ENCODE assay signal across 17 cellular contexts in genomic region chr2:16032282-16033031, GRCh38.
"Had no signal": no experiment of that assay in that cellular context is flagged by ENCODE, and none has a peak within 500 bp of the region (broad histone marks: within the 10 kb centered on the region; RNA-seq: fewer than 3 reads in every experiment).

No MANE protein-coding gene starts in this region.

- H3K27ac Mint-ChIP-seq: mesothelial cell of epicardium had no signal

- H3K36me3 ChIP-seq: esophagus muscularis mucosa, gastroesophageal sphincter, heart right ventricle, left lung, lower lobe of right lung had no signal

- H3K9me3 ChIP-seq: esophagus muscularis mucosa, gastroesophageal sphincter, heart right ventricle, left lung, lower lobe of right lung had no signal

- H3K27me3 ChIP-seq: foreskin keratinocyte, gastroesophageal sphincter, left lung had no signal

- H3K4me1 ChIP-seq: esophagus muscularis mucosa, foreskin keratinocyte, gastroesophageal sphincter, heart right ventricle had no signal

- H3K36me3 Mint-ChIP-seq: mesothelial cell of epicardium had no signal

- H3K4me3 Mint-ChIP-seq: mesothelial cell of epicardium had no signal

- ATAC-seq: foreskin keratinocyte, gastroesophageal sphincter, heart right ventricle, left cardiac atrium, left ventricle myocardium superior had no signal

- DNase-seq: dermis blood vessel endothelial cell; dorsolateral prefrontal cortex; effector CD4-positive, alpha-beta T cell; effector memory CD4-positive, alpha-beta T cell; foreskin keratinocyte; glutamatergic neuron; heart right ventricle; hippocampal formation; left cardiac atrium; left ventricle myocardium superior; mesenchymal stem cell had no signal

- H3K9me3 Mint-ChIP-seq: mesothelial cell of epicardium had no signal

- H3K4me3 ChIP-seq: coronary artery, dorsolateral prefrontal cortex, esophagus muscularis mucosa, gastroesophageal sphincter, heart right ventricle, left lung, lower lobe of right lung had no signal

- H3K27ac ChIP-seq: coronary artery, esophagus muscularis mucosa, foreskin keratinocyte, gastroesophageal sphincter, heart right ventricle, left lung, lower lobe of right lung had no signal
